8 cellular contexts compared by ENCODE assay signal in genomic region chr6:73521351-73522254, GRCh38. TPM values are rescaled to one million over a fixed set of nuclear protein-coding genes. Genes with fewer than 3 reads are reported as not detected.
DNase-seq lines count a peak whose midpoint lies in the region; ATAC-seq and TF ChIP-seq lines count a peak whose summit lies in the region.

No MANE protein-coding gene starts in this region.

- peaks cover 28% of the 10 kb centered on the region for H3K36me3 ChIP-seq in neutrophil
- H3K36me3 ChIP-seq in upper lobe of left lung = peaks cover 13 to 33% (median 19%) of the 10 kb centered on the region in 4 donors

- intact Hi-C loops in CD4-positive, alpha-beta T cell (cut with DNase I, micrococcal nuclease) = loop anchor here (2.0 to 5.0 kb wide), 4 partner anchors 61 to 259 kb away; partner anchors contain the start of genes KHDC1 (in 1 of the 2), MTO1 (in 1 of the 2) and SLC17A5 (in 1 of the 2)

- H3K27ac ChIP-seq in CD4-positive, alpha-beta T cell (ENCODE audit: low read depth, low read length) = peak overlapping the region; percentile 99
- H3K27ac ChIP-seq in neutrophil = peak overlapping the region; percentile 95
- peak overlapping the region; percentile 97 to 100 (median 98) for H3K27ac ChIP-seq in upper lobe of left lung

- no peaks in the 10 kb centered on the region for H3K9me3 ChIP-seq in CD4-positive, alpha-beta T cell (ENCODE audit: control insufficient read depth, low read length)
- H3K9me3 ChIP-seq in neutrophil (no peaks in the 10 kb centered on the region), upper lobe of left lung (no peaks in the 10 kb centered on the region)

- H3K4me3 Mint-ChIP-seq in CD4-positive, alpha-beta T cell = peak overlapping the region; percentile 94

- H3K4me3 ChIP-seq in foreskin fibroblast (ENCODE audit: low read depth in 1 of 2, low read length in 2 of 2) (peak overlapping the region; percentile 82 to 97), neutrophil (ENCODE audit: low read depth in 1 of 2, low read length in 1 of 2) (peak overlapping the region; percentile 88 to 98), upper lobe of left lung (peak overlapping the region; percentile 37 to 94 (median 78))

- ATAC-seq in CD4-positive, alpha-beta T cell (ENCODE audit: poor library complexity) = peak; percentile 43
- peak; percentile 24 for ATAC-seq in GM19372 (IDR thresholded peaks at IDR 0.05; ENCODE audit: low read depth, unreplicated experiment)
- peak; percentile 26 for ATAC-seq in HG03442 (IDR thresholded peaks at IDR 0.05; ENCODE audit: unreplicated experiment)
- ATAC-seq in upper lobe of left lung (ENCODE audit: low FRiP score in 2 of 2) = peak; percentile 67 to 84

- peak in 4 of 10 experiments; percentile 51 to 74 (median 62) for DNase-seq in CD4-positive, alpha-beta T cell
- DNase-seq in NCI-H82 treated with DMSO at 0.1 percent for 48 hours (lab: John Stamatoyannopoulos, UW; ENCODE audit: unreplicated experiment) = peak; percentile 58
- peak; percentile 58 for DNase-seq in activated T-helper 1 cell treated with Interleukin-2 at 50 U/mL for 16 hours (ENCODE audit: low read depth)
- peak; percentile 74 to 90 for DNase-seq in foreskin fibroblast
- DNase-seq in upper lobe of left lung = peak; percentile 66 to 94

- H3K4me1 ChIP-seq in neutrophil (ENCODE audit: control insufficient read depth in 1 of 2, insufficient read depth in 1 of 2, low read depth in 1 of 2, low read length in 1 of 2) (peaks cover 47 to 53% of the 10 kb centered on the region in 2 experiments), upper lobe of left lung (peaks cover 24 to 43% (median 41%) of the 10 kb centered on the region in 4 donors)

- no peaks in the 10 kb centered on the region for H3K27me3 ChIP-seq in CD4-positive, alpha-beta T cell (ENCODE audit: control insufficient read depth, insufficient read depth, low read length)
- H3K27me3 ChIP-seq in neutrophil (no peaks in the 10 kb centered on the region), upper lobe of left lung (no peaks in the 10 kb centered on the region)

- peak overlapping the region; percentile 97 for H3K27ac Mint-ChIP-seq in CD4-positive, alpha-beta T cell

- 2% methylated on average over 19 to 38 of the region's 38 CpGs for WGBS in upper lobe of left lung, 2 donors

- peaks cover 66% of the 10 kb centered on the region for H3K4me1 Mint-ChIP-seq in CD4-positive, alpha-beta T cell (ENCODE audit: low read depth)

- no peaks in the 10 kb centered on the region for H3K27me3 Mint-ChIP-seq in CD4-positive, alpha-beta T cell

- no peak for TF ChIP-seq EP300 in upper lobe of left lung (IDR thresholded peaks at IDR 0.05)

- CTCF ChIA-PET in CD4-positive, alpha-beta T cell (lab: Charles Lee) = interaction anchor here (1.2 to 2.6 kb wide), 3 partner anchors 58 to 131 kb away, joined by 6 to 13 read pairs (median 8); partner anchors contain the start of gene SLC17A5

- H3K36me3 Mint-ChIP-seq in CD4-positive, alpha-beta T cell (ENCODE audit: low read depth) = peaks cover 54% of the 10 kb centered on the region

- POLR2A ChIA-PET in CD4-positive, alpha-beta T cell (lab: Charles Lee) = interaction anchor here (0.5 to 7.0 kb wide), 24 partner anchors 8 to 1722 kb away, joined by 3 to 140 read pairs (median 6); partner anchors contain the start of genes CGAS, COX7A2, KHDC1 and MTO1

- TF ChIP-seq POLR2A in upper lobe of left lung (IDR thresholded peaks at IDR 0.05) = peak in 1 of 4 donors; percentile 58

- H3K9me3 Mint-ChIP-seq in CD4-positive, alpha-beta T cell = no peaks in the 10 kb centered on the region

- no peak for TF ChIP-seq CTCF in CD4-positive, alpha-beta T cell (IDR thresholded peaks at IDR 0.05)
- TF ChIP-seq CTCF in foreskin fibroblast (IDR thresholded peaks at IDR 0.05; ENCODE audit: low read depth, low read length) (no peak), neutrophil (IDR thresholded peaks at IDR 0.05) (no peak), upper lobe of left lung (IDR thresholded peaks at IDR 0.05) (no peak)

RNA-seq across cellular contexts. Expression of gene EEF1A1, which starts 0.8 kb away (rescaled TPM):
- over 10,000 TPM; 15,669 to 16,465 TPM for total RNA-seq in CD4-positive, alpha-beta T cell
- over 10,000 TPM in 1 of 6 donors, 1,000 to 10,000 TPM in 5; 3,617 to 10,582 (median 7,272) TPM for total RNA-seq in upper lobe of left lung

Comparison
In these comparisons a context has a peak if more than half of its experiments do, and no peak if none do; other contexts are left out.
1. ATAC-seq: peak in every context shown above with its lines; median percentile 76 in upper lobe of left lung; 43 in CD4-positive, alpha-beta T cell; 26 in HG03442; 24 in GM19372.